8 cellular contexts compared by ENCODE assay signal in the genomic region with DNA sequence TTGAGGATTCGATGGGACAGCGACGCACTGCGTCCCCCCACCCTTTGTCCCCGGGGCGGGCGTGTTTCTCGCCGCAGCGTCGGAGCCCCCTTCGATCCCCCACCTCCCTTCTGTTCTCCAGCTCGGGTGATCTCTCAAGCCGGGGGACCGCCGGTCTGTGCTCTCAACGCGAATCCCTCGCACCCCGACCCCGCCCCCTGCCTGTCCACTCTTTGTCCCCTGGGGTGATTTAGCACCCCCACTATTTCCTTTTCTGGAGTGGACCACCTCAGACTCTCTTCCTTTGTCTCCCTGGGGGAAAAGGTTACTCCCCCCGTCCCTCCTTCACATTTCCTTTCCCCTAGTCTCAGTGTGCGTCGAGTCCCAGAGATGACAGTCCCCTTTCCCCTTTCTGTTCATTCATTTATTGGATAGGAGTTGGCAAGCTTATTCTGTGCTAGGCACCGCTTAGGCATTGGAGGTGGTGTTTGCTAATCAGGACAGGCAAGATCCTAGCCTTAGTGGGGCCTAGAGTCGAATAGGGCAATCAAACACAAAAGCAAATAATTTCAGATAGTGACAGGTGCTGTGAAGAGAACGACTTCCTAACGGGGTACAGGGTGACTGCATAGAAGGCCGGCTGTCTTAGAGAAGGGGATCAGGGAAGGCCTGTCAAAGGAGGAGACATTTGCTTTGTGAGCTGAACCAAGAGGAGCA. TPM values are rescaled to one million over a fixed set of nuclear protein-coding genes. Genes with fewer than 3 reads are reported as not detected.
DNase-seq lines count a peak whose midpoint lies in the region; ATAC-seq and TF ChIP-seq lines count a peak whose summit lies in the region.

No MANE protein-coding gene starts in this region.

- no peaks in the 10 kb centered on the region for H3K9me2 ChIP-seq in DOHH2 (replicated peaks; ENCODE audit: control insufficient read depth, low read length)
- no peaks in the 10 kb centered on the region for H3K9me2 ChIP-seq in hepatocyte (replicated peaks; ENCODE audit: insufficient read depth)

- H3K9ac ChIP-seq in HUES64 (ENCODE audit: low read depth, low read length) (peak overlapping the region; percentile 83), skeletal muscle tissue (ENCODE audit: low read depth in 1 of 3, low read length in 3 of 3) (peak overlapping the region; percentile 97 to 99 (median 99))

- WGBS in HUES64: 3% methylated on average over 27 of the region's 29 CpGs
- WGBS in hepatocyte (ENCODE audit: low lambda C conversion rate, missing lambda C conversion rate): 3% methylated on average over 26 of the region's 29 CpGs

- peak overlapping the region; percentile 53 for H3K27ac ChIP-seq in DOHH2 (ENCODE audit: low read depth, low read length)
- peak overlapping the region; percentile 65; the same call in 1 of the 2 replicates for H3K27ac ChIP-seq in HUES64 (ENCODE audit: low read depth, low read length)
- H3K27ac ChIP-seq in hepatocyte: peak overlapping the region; percentile 80
- peak overlapping the region; percentile 92 for H3K27ac ChIP-seq in skeletal muscle tissue (ENCODE audit: low read depth, low read length)

- ATAC-seq in GM21367 (IDR thresholded peaks at IDR 0.05; ENCODE audit: unreplicated experiment) (no peak), HG03354 (IDR thresholded peaks at IDR 0.05; ENCODE audit: poor library complexity, severe bottlenecking, unreplicated experiment) (no peak)

- TF ChIP-seq CTCF in DOHH2 (IDR thresholded peaks at IDR 0.05; ENCODE audit: low read depth, low read length, poor library complexity, severe bottlenecking) (no peak), hepatocyte (IDR thresholded peaks at IDR 0.05; ENCODE audit: poor library complexity) (no peak)

- H3K4me1 ChIP-seq in DOHH2 (ENCODE audit: control insufficient read depth, low read length) (peaks cover 51% of the 10 kb centered on the region), HUES64 (ENCODE audit: insufficient read depth, low read length) (peaks cover 16% of the 10 kb centered on the region), hepatocyte (ENCODE audit: insufficient read depth) (peaks cover 24% of the 10 kb centered on the region), skeletal muscle tissue (ENCODE audit: control insufficient read depth in 3 of 3, insufficient read depth in 3 of 3, low read length in 3 of 3) (peaks cover 42 to 50% (median 44%) of the 10 kb centered on the region in 3 donors)

- no peaks in the 10 kb centered on the region for H3K27me3 ChIP-seq in DOHH2 (ENCODE audit: control insufficient read depth, low read length)
- H3K27me3 ChIP-seq in HUES64 (ENCODE audit: insufficient read depth, low read length): no peaks in the 10 kb centered on the region
- H3K27me3 ChIP-seq in hepatocyte: no peaks in the 10 kb centered on the region
- H3K27me3 ChIP-seq in skeletal muscle tissue (ENCODE audit: control insufficient read depth in 3 of 3, insufficient read depth in 3 of 3, low read length in 3 of 3): no peaks in the 10 kb centered on the region

- H3K4me3 ChIP-seq in DOHH2 (ENCODE audit: low read length): peak overlapping the region; percentile 74
- H3K4me3 ChIP-seq in HUES64 (ENCODE audit: low read length): peak overlapping the region; percentile 88
- peak overlapping the region; percentile 61 for H3K4me3 ChIP-seq in hepatocyte
- peak overlapping the region; percentile 92 to 98 (median 97) for H3K4me3 ChIP-seq in skeletal muscle tissue (ENCODE audit: low read length in 3 of 3)

- 0 out of 2 replicates have a peak, but pooled peaks cover 7% of the 10 kb centered on the region for H3F3A ChIP-seq in DOHH2 (ENCODE audit: control insufficient read depth, insufficient read depth)

- H4K20me1 ChIP-seq in DOHH2 (ENCODE audit: control insufficient read depth, insufficient read depth, low read depth, low read length): peaks cover 24% of the 10 kb centered on the region
- H4K20me1 ChIP-seq in hepatocyte (ENCODE audit: insufficient read depth, poor library complexity, severe bottlenecking): peaks cover 49% of the 10 kb centered on the region

- no peak overlapping the region for H2AFZ ChIP-seq in hepatocyte

- H3K36me3 ChIP-seq in DOHH2 (ENCODE audit: control insufficient read depth, low read length): peaks cover 2% of the 10 kb centered on the region; the same call in 1 of the 2 replicates
- H3K36me3 ChIP-seq in HUES64 (ENCODE audit: insufficient read depth, low read length): no peaks in the 10 kb centered on the region
- H3K36me3 ChIP-seq in hepatocyte (replicated peaks; ENCODE audit: insufficient read depth, low read depth): no peaks in the 10 kb centered on the region
- H3K36me3 ChIP-seq in skeletal muscle tissue (ENCODE audit: control insufficient read depth in 3 of 3, insufficient read depth in 3 of 3, low read length in 3 of 3): no peaks in the 10 kb centered on the region

- DNase-seq in activated naive CD4-positive, alpha-beta T cell treated with anti-CD3 and anti-CD28 coated beads, Interleukin-2, amount 50 U/mL, for 16 hours: peak; percentile 15
- DNase-seq in hepatocyte (ENCODE audit: low spot score): peak; percentile 32
- DNase-seq in DMS114 treated with DMSO at 0.1 percent for 48 hours (lab: John Stamatoyannopoulos, UW; ENCODE audit: unreplicated experiment): no peak

- H3K9me3 ChIP-seq in DOHH2 (ENCODE audit: control insufficient read depth, insufficient read depth, low read length): no peaks in the 10 kb centered on the region
- no peaks in the 10 kb centered on the region for H3K9me3 ChIP-seq in HUES64 (ENCODE audit: insufficient read depth, low read depth, low read length)
- no peaks in the 10 kb centered on the region for H3K9me3 ChIP-seq in hepatocyte (ENCODE audit: low read depth)
- no peaks in the 10 kb centered on the region for H3K9me3 ChIP-seq in skeletal muscle tissue (ENCODE audit: control insufficient read depth in 3 of 3, low read length in 3 of 3)

- peaks cover 56% of the 10 kb centered on the region for H3K79me2 ChIP-seq in DOHH2 (ENCODE audit: control insufficient read depth, low read length)
- H3K79me2 ChIP-seq in hepatocyte: peaks cover 56% of the 10 kb centered on the region

- H3K4me2 ChIP-seq in DOHH2 (ENCODE audit: low read length): peak overlapping the region; percentile 71
- peak overlapping the region; percentile 90 for H3K4me2 ChIP-seq in hepatocyte

RNA-seq across cellular contexts. Expression of a gene that starts 0.7 kb away (rescaled TPM):
- 27.0 TPM for polyA plus RNA-seq in HUES64 (2013, experiment 1 of 2)
- 25.7 TPM for polyA plus RNA-seq in HUES64 (2013, experiment 2 of 2)
- total RNA-seq in hepatocyte (28.3 and 32.1 TPM in 2 replicates), skeletal muscle tissue (8.4 TPM)
- 22.0 and 30.8 TPM in 2 replicates for polyA plus RNA-seq in hepatocyte
